30 cellular contexts compared by ENCODE assay signal in the genomic region with DNA sequence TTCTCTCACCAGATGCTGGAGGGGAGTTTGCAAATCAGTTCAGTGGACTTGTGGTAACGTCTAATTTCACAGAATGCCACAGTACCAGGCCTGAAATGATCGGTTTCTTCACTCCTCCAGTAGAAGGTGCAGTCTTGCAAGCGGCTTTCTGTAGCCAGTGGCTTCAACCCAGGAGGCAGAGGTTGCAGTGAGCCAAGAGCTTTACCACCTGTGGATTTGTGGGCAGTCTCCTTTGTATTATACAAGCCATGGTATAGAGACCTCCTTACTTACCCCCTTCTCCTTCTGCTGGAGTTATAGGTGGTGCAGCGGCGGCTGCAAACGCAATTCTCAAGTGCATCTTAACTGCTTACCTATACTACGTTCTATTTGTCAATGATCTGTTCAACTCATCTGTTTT.
"Had no signal": no experiment of that assay in that cellular context is flagged by ENCODE, and none has a peak within 500 bp of the region (broad histone marks: within the 10 kb centered on the region; RNA-seq: fewer than 3 reads in every experiment).

No MANE protein-coding gene starts in this region.

- H3K9ac ChIP-seq: neural progenitor cell, parathyroid adenoma had no signal

- H3K9me3 ChIP-seq: ovary, psoas muscle, right lobe of liver, spleen, suprapubic skin, testis, tibial artery, transverse colon, upper lobe of left lung, vagina had no signal

- H3K27ac Mint-ChIP-seq: natural killer cell; nephron; neural progenitor cell; progenitor cell of endocrine pancreas; stimulated activated memory B cell treated with anti-CD40 and anti-IgM and Interleukin-4, amounts not matched to agents 10 μg/mL and 1 μg/mL and 100 μg/mL, for 72 hours; stimulated activated naive CD8-positive, alpha-beta T cell treated with anti-CD3 and anti-CD28 coated beads, Interleukin-15, amount 100 ng/mL, for 72 hours had no signal

- H3K36me3 ChIP-seq: ovary had no signal

- H3K27me3 Mint-ChIP-seq: progenitor cell of endocrine pancreas; stimulated activated memory B cell treated with anti-CD40 and anti-IgM and Interleukin-4, amounts not matched to agents 10 μg/mL and 1 μg/mL and 100 μg/mL, for 72 hours; stimulated activated naive CD8-positive, alpha-beta T cell treated with anti-CD3 and anti-CD28 coated beads, Interleukin-15, amount 100 ng/mL, for 72 hours had no signal

- H3K4me3 Mint-ChIP-seq: natural killer cell; nephron; neural progenitor cell; stimulated activated memory B cell treated with anti-CD40 and anti-IgM and Interleukin-4, amounts not matched to agents 10 μg/mL and 1 μg/mL and 100 μg/mL, for 72 hours; stimulated activated naive CD8-positive, alpha-beta T cell treated with anti-CD3 and anti-CD28 coated beads, Interleukin-15, amount 100 ng/mL, for 72 hours had no signal

- H3K4me1 ChIP-seq: neural progenitor cell, parathyroid adenoma, psoas muscle, right lobe of liver, spleen, suprapubic skin, testis, tibial artery, transverse colon, vagina had no signal

- H3K27me3 ChIP-seq: neural progenitor cell, ovary, right lobe of liver, spleen, suprapubic skin, testis, tibial artery, transverse colon, upper lobe of left lung, vagina had no signal

- ATAC-seq: natural killer cell; psoas muscle; right cardiac atrium; right lobe of liver; stimulated activated memory B cell treated with anti-CD40 and anti-IgM and Interleukin-4, amounts not matched to agents 10 μg/mL and 1 μg/mL and 100 μg/mL, for 72 hours; stimulated activated naive CD8-positive, alpha-beta T cell treated with anti-CD3 and anti-CD28 coated beads, Interleukin-15, amount 100 ng/mL, for 72 hours; stimulated activated naive CD8-positive, alpha-beta T cell treated with anti-CD3 and anti-CD28 coated beads, Interleukin-15, Interleukin-2, amounts not matched to agents 100 U/mL and 50 U/mL, for 24 hours had no signal

- H3K27ac ChIP-seq: neural progenitor cell, ovary, parathyroid adenoma, psoas muscle, right lobe of liver, spleen, suprapubic skin, testis, tibial artery, transverse colon, upper lobe of left lung, vagina had no signal

- H3K4me3 ChIP-seq: neural progenitor cell, ovary, psoas muscle, right lobe of liver, skin epidermis, smooth muscle cell, spleen, suprapubic skin, testis, tibial artery, transverse colon, upper lobe of left lung, vagina had no signal

- DNase-seq: natural killer cell; occipital lobe; ovary; posterior cingulate gyrus; psoas muscle; right cardiac atrium; right lobe of liver; spleen; stimulated activated CD4-positive, alpha-beta T cell treated with anti-CD3 and anti-CD28 coated beads, Interleukin-12 subunit alpha, Interleukin-12 subunit beta, amount 100 ng/mL, for 4 hours; stimulated activated CD4-positive, alpha-beta T cell treated with anti-CD3 and anti-CD28 coated beads, Interleukin-1b, Interleukin-23, amount 100 ng/mL, for 48 hours; stimulated activated CD4-positive, alpha-beta T cell treated with anti-CD3 and anti-CD28 coated beads, Interleukin-4, amount 100 ng/mL, for 1 hour; stimulated activated CD4-positive, alpha-beta T cell treated with anti-CD3 and anti-CD28 coated beads, Interleukin-4, amount 100 ng/mL, for 4 hours; stimulated activated CD8-positive, alpha-beta memory T cell treated with anti-CD3 and anti-CD28 coated beads, Interleukin-4, amount 100 ng/mL, for 48 hours; stimulated activated naive CD4-positive, alpha-beta T cell; stimulated activated naive CD8-positive, alpha-beta T cell treated with anti-CD3 and anti-CD28 coated beads, Interleukin-15, amount 100 ng/mL, for 72 hours; stimulated activated naive CD8-positive, alpha-beta T cell treated with anti-CD3 and anti-CD28 coated beads, Interleukin-15, Interleukin-2, amounts not matched to agents 100 U/mL and 50 U/mL, for 24 hours; substantia nigra; testis; tibial artery; transverse colon; upper lobe of left lung had no signal

- H3K9me3 Mint-ChIP-seq: natural killer cell; nephron; neural progenitor cell; stimulated activated memory B cell treated with anti-CD40 and anti-IgM and Interleukin-4, amounts not matched to agents 10 μg/mL and 1 μg/mL and 100 μg/mL, for 72 hours; stimulated activated naive CD8-positive, alpha-beta T cell treated with anti-CD3 and anti-CD28 coated beads, Interleukin-15, amount 100 ng/mL, for 72 hours had no signal

- H3K4me1 Mint-ChIP-seq: natural killer cell; nephron; neural progenitor cell; stimulated activated memory B cell treated with anti-CD40 and anti-IgM and Interleukin-4, amounts not matched to agents 10 μg/mL and 1 μg/mL and 100 μg/mL, for 72 hours had no signal
